Comparison of ENCODE assay signal across 8 cellular contexts in genomic region chr14:67240168-67240932, GRCh38. TPM values are rescaled to one million over a fixed set of nuclear protein-coding genes. Genes with fewer than 3 reads are reported as not detected.
DNase-seq lines count a peak whose midpoint lies in the region; ATAC-seq and TF ChIP-seq lines count a peak whose summit lies in the region.

No MANE protein-coding gene starts in this region.

- peak overlapping the region; percentile 68 for H2AK5ac ChIP-seq in mesenchymal stem cell (ENCODE audit: low read length, severe bottlenecking)

- H3K27ac ChIP-seq in endodermal cell (ENCODE audit: low read depth, low read length) (peak overlapping the region; percentile 34), mesenchymal stem cell (ENCODE audit: low read length, poor library complexity, severe bottlenecking) (peak overlapping the region; percentile 89)

- H3K27me3 ChIP-seq in endodermal cell (ENCODE audit: control insufficient read depth, insufficient read depth, low read length, poor library complexity, severe bottlenecking) (peaks cover 31% of the 10 kb centered on the region), mesenchymal stem cell (ENCODE audit: control insufficient read depth in 1 of 2, insufficient read depth in 1 of 2, low read length in 2 of 2) (no peaks in the 10 kb centered on the region)

- H2AFZ ChIP-seq in mesenchymal stem cell (ENCODE audit: low read depth, low read length), result peak overlapping the region; percentile 78

- peak overlapping the region; percentile 92 for H3K4me3 ChIP-seq in endodermal cell (ENCODE audit: low read length)
- H3K4me3 ChIP-seq in mesenchymal stem cell (ENCODE audit: insufficient read depth in 1 of 2, low read depth in 1 of 2, low read length in 2 of 2), result peak overlapping the region; percentile 61 to 95

- no peak overlapping the region for H2BK12ac ChIP-seq in mesenchymal stem cell (ENCODE audit: low read length in 2 of 2)

- ATAC-seq in GM21717 (IDR thresholded peaks at IDR 0.05; ENCODE audit: unreplicated experiment) (peak; percentile 30), HG02798 (IDR thresholded peaks at IDR 0.05; ENCODE audit: poor library complexity, unreplicated experiment) (no peak)
- no peak for ATAC-seq in stimulated activated naive CD8-positive, alpha-beta T cell treated with anti-CD3 and anti-CD28 coated beads, Interleukin-15, Interleukin-2, amounts not matched to agents 100 U/mL and 50 U/mL, for 24 hours

- H3K4ac ChIP-seq in mesenchymal stem cell (ENCODE audit: low read depth in 1 of 2, low read length in 2 of 2), result no peak overlapping the region

- H3K4me1 Mint-ChIP-seq in activated CD4-positive, alpha-beta T cell treated with anti-CD3 and anti-CD28 coated beads, Interleukin-2, amount 10 ng/mL, durations not matched to agents 24 days and 14 days, result peaks cover 11% of the 10 kb centered on the region
- H3K4me1 Mint-ChIP-seq in endodermal cell, result peaks cover 7% of the 10 kb centered on the region

- H3K27ac Mint-ChIP-seq in activated CD4-positive, alpha-beta T cell treated with anti-CD3 and anti-CD28 coated beads, Interleukin-2, amount 10 ng/mL, durations not matched to agents 24 days and 14 days, result no peak overlapping the region
- H3K27ac Mint-ChIP-seq in endodermal cell, result peak overlapping the region; percentile 97

- H4K91ac ChIP-seq in mesenchymal stem cell (ENCODE audit: low read length), result no peak overlapping the region

- peak overlapping the region; percentile 81 for H4K8ac ChIP-seq in mesenchymal stem cell (ENCODE audit: low read length)

- no peak overlapping the region for H3K14ac ChIP-seq in mesenchymal stem cell (ENCODE audit: low read length in 2 of 2)

- H3K4me1 ChIP-seq in endodermal cell (ENCODE audit: control insufficient read depth, insufficient read depth, low read length) (no peaks in the 10 kb centered on the region), mesenchymal stem cell (ENCODE audit: control insufficient read depth, insufficient read depth, low read depth, low read length) (peaks cover 7% of the 10 kb centered on the region)

- H3K23ac ChIP-seq in mesenchymal stem cell (ENCODE audit: low read length in 2 of 2), result no peak overlapping the region

- no peaks in the 10 kb centered on the region for H3K36me3 Mint-ChIP-seq in activated CD4-positive, alpha-beta T cell treated with anti-CD3 and anti-CD28 coated beads, Interleukin-2, amount 10 ng/mL, durations not matched to agents 24 days and 14 days (ENCODE audit: low read depth)
- H3K36me3 Mint-ChIP-seq in endodermal cell (ENCODE audit: low read depth), result peaks cover 3% of the 10 kb centered on the region

- H3K9me3 ChIP-seq in endodermal cell (ENCODE audit: control insufficient read depth, low read length), result peaks cover 10% of the 10 kb centered on the region
- H3K9me3 ChIP-seq in mesenchymal stem cell (ENCODE audit: control insufficient read depth, low read length), result no peaks in the 10 kb centered on the region

- no peak overlapping the region for H2BK5ac ChIP-seq in mesenchymal stem cell (ENCODE audit: low read depth, low read length, poor library complexity, severe bottlenecking)

- H3K9me3 Mint-ChIP-seq in activated CD4-positive, alpha-beta T cell treated with anti-CD3 and anti-CD28 coated beads, Interleukin-2, amount 10 ng/mL, durations not matched to agents 24 days and 14 days, result no peaks in the 10 kb centered on the region
- H3K9me3 Mint-ChIP-seq in endodermal cell, result peaks cover 9% of the 10 kb centered on the region

- peak overlapping the region; percentile 93 for H3K4me2 ChIP-seq in mesenchymal stem cell (ENCODE audit: low read length, poor library complexity, severe bottlenecking)

- no peak overlapping the region for H3K18ac ChIP-seq in mesenchymal stem cell (ENCODE audit: low read depth in 1 of 2, low read length in 2 of 2)

- peak overlapping the region; percentile 88 for H3K4me3 Mint-ChIP-seq in activated CD4-positive, alpha-beta T cell treated with anti-CD3 and anti-CD28 coated beads, Interleukin-2, amount 10 ng/mL, durations not matched to agents 24 days and 14 days
- H3K4me3 Mint-ChIP-seq in endodermal cell, result peak overlapping the region; percentile 76

- H3K36me3 ChIP-seq in endodermal cell (ENCODE audit: control insufficient read depth, insufficient read depth, low read length), result peaks cover 4% of the 10 kb centered on the region
- no peaks in the 10 kb centered on the region for H3K36me3 ChIP-seq in mesenchymal stem cell (ENCODE audit: control insufficient read depth in 1 of 2, insufficient read depth in 2 of 2, low read depth in 1 of 2, low read length in 2 of 2)

- H2BK120ac ChIP-seq in mesenchymal stem cell (ENCODE audit: low read depth, low read length), result no peak overlapping the region

- H2BK15ac ChIP-seq in mesenchymal stem cell (ENCODE audit: low read depth, poor library complexity, severe bottlenecking), result no peak overlapping the region

- H3K27me3 Mint-ChIP-seq in activated CD4-positive, alpha-beta T cell treated with anti-CD3 and anti-CD28 coated beads, Interleukin-2, amount 10 ng/mL, durations not matched to agents 24 days and 14 days, result peaks cover 24% of the 10 kb centered on the region
- peaks cover 26% of the 10 kb centered on the region for H3K27me3 Mint-ChIP-seq in endodermal cell (ENCODE audit: insufficient read depth)

- H3K9ac ChIP-seq in endodermal cell (ENCODE audit: extremely low read depth, low read length, poor library complexity, severe bottlenecking) (peak overlapping the region; percentile 96), mesenchymal stem cell (ENCODE audit: low read length) (peak overlapping the region; percentile 95)

- DNase-seq in D341Med (ENCODE audit: low spot score) (peak; percentile 65), LoVo (ENCODE audit: low spot score) (peak; percentile 76), endodermal cell (peak; percentile 73), mesenchymal stem cell (no peak)
- peak; percentile 76 for DNase-seq in activated CD4-positive, alpha-beta T cell treated with anti-CD3 and anti-CD28 coated beads, Interleukin-2, amount 10 ng/mL, durations not matched to agents 24 days and 14 days
- DNase-seq in stimulated activated naive CD8-positive, alpha-beta T cell treated with anti-CD3 and anti-CD28 coated beads, Interleukin-15, Interleukin-2, amounts not matched to agents 100 U/mL and 50 U/mL, for 24 hours, result peak; percentile 48

- whole genome bisulfite sequencing in endodermal cell (ENCODE audit: insufficient coverage in 1 of 2, insufficient read length in 1 of 2), 2 experiments, result 33 to 43% methylated on average over 18 to 23 of the region's 23 CpGs
- 32% methylated on average over 23 of the region's 23 CpGs for whole genome bisulfite sequencing in mesenchymal stem cell

- TF ChIP-seq CTCF in endodermal cell (conservative IDR thresholded peaks at IDR 0.05), result no peak

- intact Hi-C loops in activated CD4-positive, alpha-beta T cell treated with anti-CD3 and anti-CD28 coated beads, Interleukin-2, amount 10 ng/mL, durations not matched to agents 24 days and 14 days (cut with micrococcal nuclease), result loop anchor here (5.0 kb wide), 1 partner anchor 972 kb away; no protein-coding TSS in a partner anchor

- H3K79me1 ChIP-seq in mesenchymal stem cell (replicated peaks; ENCODE audit: low read length, poor library complexity, severe bottlenecking), result peaks cover 2% of the 10 kb centered on the region

RNA-seq across cellular contexts. Expression of gene PALS1, which starts 0.9 kb away (rescaled TPM):
- 5.2 and 5.3 TPM in 2 replicates for total RNA-seq in activated CD4-positive, alpha-beta T cell treated with anti-CD3 and anti-CD28 coated beads, Interleukin-2, amount 10 ng/mL, durations not matched to agents 24 days and 14 days
- total RNA-seq in endodermal cell, result 10 to 100 TPM; 26.0 to 29.6 TPM
- 21.4 TPM for polyA plus RNA-seq in endodermal cell (2013, experiment 1 of 2)
- polyA plus RNA-seq in endodermal cell (2013, experiment 2 of 2), result 20.3 TPM
- polyA plus RNA-seq in mesenchymal stem cell (2013, experiment 1 of 2), result 10.3 TPM
- polyA plus RNA-seq in mesenchymal stem cell (2013, experiment 2 of 2), result 10.7 TPM

RNA-seq across cellular contexts. Expression of gene GARIN2, which starts 51.1 kb away (rescaled TPM):
- total RNA-seq in activated CD4-positive, alpha-beta T cell treated with anti-CD3 and anti-CD28 coated beads, Interleukin-2, amount 10 ng/mL, durations not matched to agents 24 days and 14 days, result 0.14 and 0.28 TPM in 2 replicates
- total RNA-seq in endodermal cell, result not detected
- polyA plus RNA-seq in endodermal cell (2013, experiment 1 of 2), result 0.82 TPM
- 0.33 TPM for polyA plus RNA-seq in endodermal cell (2013, experiment 2 of 2)
- 0.41 TPM for polyA plus RNA-seq in mesenchymal stem cell (2013, experiment 1 of 2)
- polyA plus RNA-seq in mesenchymal stem cell (2013, experiment 2 of 2), result 0.44 TPM
